19 cellular contexts compared by ENCODE assay signal in genomic region chr6:165920896-165921671, GRCh38.
"Had no signal": no experiment of that assay in that cellular context is flagged by ENCODE, and none has a peak within 500 bp of the region (broad histone marks: within the 10 kb centered on the region; RNA-seq: fewer than 3 reads in every experiment).

No MANE protein-coding gene starts in this region.

- DNase-seq: activated CD4-positive, alpha-beta T cell treated with anti-CD3 and anti-CD28 coated beads, Interleukin-2, amount 10 ng/mL, durations not matched to agents 7 days and 5 days; activated CD4-positive, CD25-positive, alpha-beta regulatory T cell; activated naive CD4-positive, alpha-beta T cell treated with anti-CD3 and anti-CD28 coated beads, Interleukin-2, amount 10 ng/mL, durations not matched to agents 7 days and 5 days; cortex of kidney; effector CD4-positive, alpha-beta T cell; foreskin melanocyte; head of caudate nucleus; mesenchymal stem cell; stimulated activated CD4-positive, alpha-beta T cell treated with anti-CD3 and anti-CD28 coated beads, Interleukin-4, amount 100 ng/mL, for 4 hours; stimulated activated CD8-positive, alpha-beta memory T cell treated with anti-CD3 and anti-CD28 coated beads, Interleukin-4, amount 100 ng/mL, for 48 hours; stimulated activated naive CD8-positive, alpha-beta T cell treated with anti-CD3 and anti-CD28 coated beads, Interleukin-15, Interleukin-2, amounts not matched to agents 100 U/mL and 50 U/mL, for 24 hours; SW 1271; trophoblast cell had no signal

- H3K4me3 Mint-ChIP-seq: activated CD4-positive, alpha-beta T cell treated with anti-CD3 and anti-CD28 coated beads, Interleukin-2, amount 10 ng/mL, durations not matched to agents 7 days and 5 days; activated naive CD4-positive, alpha-beta T cell treated with anti-CD3 and anti-CD28 coated beads, Interleukin-2, amount 10 ng/mL, durations not matched to agents 7 days and 5 days; central memory CD8-positive, alpha-beta T cell; natural killer cell treated with Interleukin-12 subunit alpha and Interleukin-12 subunit beta and Interleukin-15 and Interleukin-18, amount 100 ng/mL, for 72 hours had no signal

- H3K27ac Mint-ChIP-seq: activated CD4-positive, alpha-beta T cell treated with anti-CD3 and anti-CD28 coated beads, Interleukin-2, amount 10 ng/mL, durations not matched to agents 7 days and 5 days; activated naive CD4-positive, alpha-beta T cell treated with anti-CD3 and anti-CD28 coated beads, Interleukin-2, amount 10 ng/mL, durations not matched to agents 7 days and 5 days; activated T-helper 2 cell treated with anti-CD3 and anti-CD28 coated beads, Interferon-gamma antibody, Interleukin-2, Interleukin-4, amounts not matched to agents 10 μg/mL and 5 μg/mL and 100 μg/mL, durations not matched to agents 14 hours and 24 hours and 36 hours; natural killer cell treated with Interleukin-12 subunit alpha and Interleukin-12 subunit beta and Interleukin-15 and Interleukin-18, amount 100 ng/mL, for 72 hours had no signal

- H3K4me3 ChIP-seq: esophagus muscularis mucosa, skin epidermis, suprapubic skin had no signal

- H3K9me3 Mint-ChIP-seq: activated CD4-positive, alpha-beta T cell treated with anti-CD3 and anti-CD28 coated beads, Interleukin-2, amount 10 ng/mL, durations not matched to agents 7 days and 5 days; activated naive CD4-positive, alpha-beta T cell treated with anti-CD3 and anti-CD28 coated beads, Interleukin-2, amount 10 ng/mL, durations not matched to agents 7 days and 5 days; activated T-helper 2 cell treated with anti-CD3 and anti-CD28 coated beads, Interferon-gamma antibody, Interleukin-2, Interleukin-4, amounts not matched to agents 10 μg/mL and 5 μg/mL and 100 μg/mL, durations not matched to agents 14 hours and 24 hours and 36 hours; central memory CD8-positive, alpha-beta T cell; natural killer cell treated with Interleukin-12 subunit alpha and Interleukin-12 subunit beta and Interleukin-15 and Interleukin-18, amount 100 ng/mL, for 72 hours had no signal

- H3K36me3 Mint-ChIP-seq: activated naive CD4-positive, alpha-beta T cell treated with anti-CD3 and anti-CD28 coated beads, Interleukin-2, amount 10 ng/mL, durations not matched to agents 7 days and 5 days; natural killer cell treated with Interleukin-12 subunit alpha and Interleukin-12 subunit beta and Interleukin-15 and Interleukin-18, amount 100 ng/mL, for 72 hours had no signal

- ATAC-seq: natural killer cell treated with Interleukin-12 subunit alpha and Interleukin-12 subunit beta and Interleukin-15 and Interleukin-18, amount 100 ng/mL, for 72 hours; stimulated activated naive CD8-positive, alpha-beta T cell treated with anti-CD3 and anti-CD28 coated beads, Interleukin-15, Interleukin-2, amounts not matched to agents 100 U/mL and 50 U/mL, for 24 hours had no signal

- H3K4me1 ChIP-seq: esophagus muscularis mucosa, suprapubic skin had no signal

- H3K27me3 ChIP-seq: esophagus muscularis mucosa, suprapubic skin had no signal

- H3K4me1 Mint-ChIP-seq: activated CD4-positive, alpha-beta T cell treated with anti-CD3 and anti-CD28 coated beads, Interleukin-2, amount 10 ng/mL, durations not matched to agents 7 days and 5 days; activated naive CD4-positive, alpha-beta T cell treated with anti-CD3 and anti-CD28 coated beads, Interleukin-2, amount 10 ng/mL, durations not matched to agents 7 days and 5 days; central memory CD8-positive, alpha-beta T cell had no signal

- H3K27me3 Mint-ChIP-seq: activated CD4-positive, alpha-beta T cell treated with anti-CD3 and anti-CD28 coated beads, Interleukin-2, amount 10 ng/mL, durations not matched to agents 7 days and 5 days had no signal

- H3K36me3 ChIP-seq: esophagus muscularis mucosa, suprapubic skin had no signal

- H3K9me3 ChIP-seq: esophagus muscularis mucosa, suprapubic skin had no signal

- H3K27ac ChIP-seq: esophagus muscularis mucosa, skin epidermis, suprapubic skin had no signal
